In genomic region chr9:126394802-126395201, GRCh38 we compare ENCODE assay signal across 14 cellular contexts.
"Had no signal": no experiment of that assay in that cellular context is flagged by ENCODE, and none has a peak within 500 bp of the region (broad histone marks: within the 10 kb centered on the region; RNA-seq: fewer than 3 reads in every experiment).

No MANE protein-coding gene starts in this region.

- H3K9me3 Mint-ChIP-seq: memory B cell; neural progenitor cell; stimulated activated naive CD8-positive, alpha-beta T cell treated with anti-CD3 and anti-CD28 coated beads, Interleukin-15, Interleukin-2, amounts not matched to agents 100 ng/mL and 50 ng/mL, for 24 hours; WTC11 had no signal

- H3K36me3 ChIP-seq: ovary had no signal

- H3K27me3 Mint-ChIP-seq: stimulated activated naive CD8-positive, alpha-beta T cell treated with anti-CD3 and anti-CD28 coated beads, Interleukin-15, Interleukin-2, amounts not matched to agents 100 ng/mL and 50 ng/mL, for 24 hours had no signal

- H3K4me2 ChIP-seq: neural progenitor cell had no signal

- H3K27me3 ChIP-seq: heart left ventricle, left lung, neural progenitor cell, ovary had no signal

- H3K4me3 Mint-ChIP-seq: memory B cell; neural progenitor cell; stimulated activated naive CD8-positive, alpha-beta T cell treated with anti-CD3 and anti-CD28 coated beads, Interleukin-15, Interleukin-2, amounts not matched to agents 100 ng/mL and 50 ng/mL, for 24 hours; WTC11 had no signal

- H3K27ac Mint-ChIP-seq: memory B cell; neural progenitor cell; stimulated activated naive CD8-positive, alpha-beta T cell treated with anti-CD3 and anti-CD28 coated beads, Interleukin-15, Interleukin-2, amounts not matched to agents 100 ng/mL and 50 ng/mL, for 24 hours had no signal

- H3K4me1 ChIP-seq: neural progenitor cell had no signal

- H3K36me3 Mint-ChIP-seq: WTC11 had no signal

- H3K9me3 ChIP-seq: heart left ventricle, left lung, ovary had no signal

- H3K27ac ChIP-seq: heart left ventricle, left lung, neural progenitor cell, ovary had no signal

- DNase-seq: activated CD4-positive, alpha-beta T cell treated with anti-CD3 and anti-CD28 coated beads for 48 hours; activated CD8-positive, alpha-beta memory T cell treated with anti-CD3 and anti-CD28 coated beads for 24 hours; activated naive CD4-positive, alpha-beta T cell treated with anti-CD3 and anti-CD28 coated beads, Interleukin-2, amount 50 U/mL, for 16 hours; amniotic stem cell; foreskin melanocyte; heart left ventricle; islet precursor cell; left lung; ovary; stimulated activated CD4-positive, alpha-beta T cell treated with anti-CD3 and anti-CD28 coated beads, Interleukin-4, amount 100 ng/mL, for 1 hour had no signal

- H2AFZ ChIP-seq: neural progenitor cell had no signal

- H3K9ac ChIP-seq: neural progenitor cell had no signal

- ATAC-seq: heart left ventricle, left lung, WTC11 had no signal

- H3K4me3 ChIP-seq: heart left ventricle, left lung, neural progenitor cell, ovary had no signal
